6 cellular contexts compared by ENCODE assay signal in genomic region chr2:235240574-235240973, GRCh38.
"Had no signal": no experiment of that assay in that cellular context is flagged by ENCODE, and none has a peak within 500 bp of the region (broad histone marks: within the 10 kb centered on the region; RNA-seq: fewer than 3 reads in every experiment).

No MANE protein-coding gene starts in this region.

- DNase-seq: GOT3, H9, HCEC 1CT, IMR-90, KG1 had no signal

- H3K9me3 Mint-ChIP-seq: H9 had no signal

- H3K4me3 ChIP-seq: K562 had no signal

- H3K27ac Mint-ChIP-seq: H9 had no signal

- H3K4me3 Mint-ChIP-seq: H9 had no signal

- ATAC-seq: K562 had no signal
